Comparison of ENCODE assay signal across 21 cellular contexts in the genomic region with DNA sequence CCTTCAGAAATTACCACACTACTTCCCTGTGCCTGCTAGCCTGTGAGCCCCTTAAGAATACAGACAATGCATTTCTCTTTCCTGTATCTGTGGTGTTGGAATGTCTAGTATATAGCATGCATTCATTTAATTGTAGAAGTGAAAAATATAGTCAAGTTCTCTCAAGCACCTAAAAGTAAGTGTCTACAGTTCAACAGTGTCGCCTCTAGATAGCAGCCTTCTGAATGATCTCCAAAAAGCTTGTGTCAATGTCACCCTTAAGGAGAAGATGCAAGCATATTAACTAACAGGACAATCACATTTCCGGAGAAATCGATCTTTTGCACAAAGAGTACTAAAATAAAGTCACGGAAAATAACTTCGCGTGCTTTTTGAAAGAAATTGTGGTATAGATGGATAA. TPM values are rescaled to one million over a fixed set of nuclear protein-coding genes. Genes with fewer than 3 reads are reported as not detected.
DNase-seq lines count a peak whose midpoint lies in the region; ATAC-seq and TF ChIP-seq lines count a peak whose summit lies in the region.
"Had no signal": no experiment of that assay in that cellular context is flagged by ENCODE, and none has a peak within 500 bp of the region (broad histone marks: within the 10 kb centered on the region; RNA-seq: fewer than 3 reads in every experiment).

No MANE protein-coding gene starts in this region.

- no peak overlapping the region for H3K4me2 ChIP-seq in mammary epithelial cell (ENCODE audit: insufficient read depth, low read depth, low read length)
- no peak overlapping the region for H3K4me2 ChIP-seq in smooth muscle cell
- H3K4me2 ChIP-seq in PC-3 (ENCODE audit: low read length): no peak overlapping the region
- H3K4me2 ChIP-seq: SK-N-SH had no signal

- peak overlapping the region; percentile 0 for H3K4me3 Mint-ChIP-seq in Calu3 (ENCODE audit: low read depth, unreplicated experiment)

- H3F3A ChIP-seq in smooth muscle cell (ENCODE audit: low read depth): no peaks in the 10 kb centered on the region
- no peaks in the 10 kb centered on the region for H3F3A ChIP-seq in PC-3 (ENCODE audit: low read length, unreplicated experiment)

- H3K36me3 ChIP-seq in mammary epithelial cell (ENCODE audit: insufficient read depth, low read length): no peaks in the 10 kb centered on the region
- no peaks in the 10 kb centered on the region for H3K36me3 ChIP-seq in smooth muscle cell (ENCODE audit: low read depth)
- no peaks in the 10 kb centered on the region for H3K36me3 ChIP-seq in PC-3 (ENCODE audit: low read depth, low read length)

- no peak for TF ChIP-seq CTCF in Calu3 (IDR thresholded peaks at IDR 0.05; ENCODE audit: unreplicated experiment)
- peak; percentile 25; the same call in 1 of the 2 replicates for TF ChIP-seq CTCF in LNCaP clone FGC (IDR thresholded peaks at IDR 0.05; ENCODE audit: control insufficient read depth, extremely low read depth, insufficient read depth)
- TF ChIP-seq CTCF in mammary epithelial cell (conservative IDR thresholded peaks at IDR 0.05 in 1 of 2, IDR thresholded peaks at IDR 0.05 in 1 of 2; ENCODE audit: extremely low read depth in 1 of 2, insufficient read depth in 1 of 2, low read depth in 1 of 2, low read length in 2 of 2): no peak
- TF ChIP-seq CTCF in smooth muscle cell (IDR thresholded peaks at IDR 0.05; ENCODE audit: borderline replicate concordance, insufficient read depth, poor library complexity, severe bottlenecking): no peak
- no peak for TF ChIP-seq CTCF in PC-3 (conservative IDR thresholded peaks at IDR 0.05; ENCODE audit: low read depth, low read length)

- no peaks in the 10 kb centered on the region for H3K36me3 Mint-ChIP-seq in Calu3 (ENCODE audit: insufficient read depth, unreplicated experiment)

- no peaks in the 10 kb centered on the region for H3K9me3 ChIP-seq in mammary epithelial cell (replicated peaks; ENCODE audit: insufficient read depth, low read length)
- no peaks in the 10 kb centered on the region for H3K9me3 ChIP-seq in smooth muscle cell (replicated peaks; ENCODE audit: low read depth)
- no peaks in the 10 kb centered on the region for H3K9me3 ChIP-seq in PC-3 (ENCODE audit: low read length)
- H3K9me3 ChIP-seq: SK-N-SH had no signal

- H4K20me1 ChIP-seq in mammary epithelial cell (ENCODE audit: insufficient read depth, low read length): no peaks in the 10 kb centered on the region
- no peaks in the 10 kb centered on the region for H4K20me1 ChIP-seq in smooth muscle cell (ENCODE audit: low read depth)
- H4K20me1 ChIP-seq in PC-3 (ENCODE audit: low read length): no peaks in the 10 kb centered on the region

- POLR2A ChIA-PET in PC-3 (lab: Charles Lee; ENCODE audit: unreplicated experiment): no interaction called here

- BruUV-seq in Calu3 (replicated peaks; lab: Mats Ljungman, UMichigan): no TSS peak
- BruUV-seq in mammary epithelial cell (replicated peaks; lab: Mats Ljungman, UMichigan): no TSS peak
- no TSS peak for BruUV-seq in PC-3 (replicated peaks; lab: Mats Ljungman, UMichigan)

- dilution Hi-C loops in mammary epithelial cell (cut with HindIII; ENCODE audit: low sequenced_read_pairs): no loop called here

- peak overlapping the region; percentile 66 for H3K27ac Mint-ChIP-seq in Calu3 (ENCODE audit: unreplicated experiment)

- H2AFZ ChIP-seq in mammary epithelial cell (ENCODE audit: low read depth, low read length) (peak overlapping the region; percentile 51), smooth muscle cell (ENCODE audit: low read depth) (peak overlapping the region; percentile 8), PC-3 (ENCODE audit: low read length) (no peak overlapping the region)

- intact Hi-C loops in Calu3 (cut with micrococcal nuclease; ENCODE audit: unreplicated experiment) (loop anchor here (2.0 to 10.0 kb wide), 3 partner anchors 153 to 425 kb away; no protein-coding TSS in a partner anchor), mammary epithelial cell (cut with micrococcal nuclease) (loop anchor here (5.0 to 10.0 kb wide), 2 partner anchors 137 to 315 kb away; partner anchors contain the start of gene DSC2), PC-3 (cut with micrococcal nuclease) (loop anchor here (5.0 kb wide), 2 partner anchors 153 to 423 kb away; no protein-coding TSS in a partner anchor)

- no peak overlapping the region for H3K4me3 ChIP-seq in LNCaP clone FGC (ENCODE audit: low read depth, low read length)
- no peak overlapping the region for H3K4me3 ChIP-seq in mammary epithelial cell (replicated peaks in 1 of 3; ENCODE audit: insufficient read depth in 1 of 3, low read depth in 2 of 3, low read length in 3 of 3)
- H3K4me3 ChIP-seq in smooth muscle cell: no peak overlapping the region
- no peak overlapping the region for H3K4me3 ChIP-seq in PC-3 (ENCODE audit: low read length)

- in situ Hi-C loops in mammary epithelial cell (cut with MboI; ENCODE audit: low sequenced_read_pairs in 2 of 2): no loop called here

- WGBS in mammary epithelial cell (ENCODE audit: low coverage, missing lambda C conversion rate): 98% methylated on average over 6 of the region's 6 CpGs
- WGBS in smooth muscle cell (ENCODE audit: low lambda C conversion rate): 94% methylated on average over 6 of the region's 6 CpGs

- H3K27me3 ChIP-seq in mammary epithelial cell (ENCODE audit: insufficient read depth, low read length) (no peaks in the 10 kb centered on the region), smooth muscle cell (ENCODE audit: low read depth) (no peaks in the 10 kb centered on the region), PC-3 (ENCODE audit: low read length) (no peaks in the 10 kb centered on the region)

- ATAC-seq in HG03135 (IDR thresholded peaks at IDR 0.05; ENCODE audit: unreplicated experiment) (no peak), PC-3 (no peak)

- H3K9ac ChIP-seq in mammary epithelial cell (ENCODE audit: insufficient read depth, low read length): no peak overlapping the region
- H3K9ac ChIP-seq in smooth muscle cell (ENCODE audit: low read depth): no peak overlapping the region
- no peak overlapping the region for H3K9ac ChIP-seq in PC-3 (ENCODE audit: low read length)
- H3K9ac ChIP-seq: SK-N-SH had no signal

- peaks cover 3% of the 10 kb centered on the region for H3K9me3 Mint-ChIP-seq in Calu3 (ENCODE audit: low read depth, unreplicated experiment)

- no peaks in the 10 kb centered on the region for H3K79me2 ChIP-seq in mammary epithelial cell (ENCODE audit: insufficient read depth, low read length)
- no peaks in the 10 kb centered on the region for H3K79me2 ChIP-seq in smooth muscle cell (ENCODE audit: low read depth)
- no peaks in the 10 kb centered on the region for H3K79me2 ChIP-seq in PC-3 (ENCODE audit: low read length)

- H3K27me3 Mint-ChIP-seq in Calu3 (ENCODE audit: unreplicated experiment): no peaks in the 10 kb centered on the region

- CTCF ChIA-PET in Calu3 (lab: Charles Lee): interaction anchor here (0.5 to 0.8 kb wide), 3 partner anchors 10 to 351 kb away, joined by 3 read pairs; no protein-coding TSS in a partner anchor
- CTCF ChIA-PET in mammary epithelial cell (lab: Charles Lee; ENCODE audit: low non-redundant PET): no interaction called here
- CTCF ChIA-PET in PC-3 (lab: Charles Lee): no interaction called here

- peaks cover 30% of the 10 kb centered on the region for H3K4me1 Mint-ChIP-seq in Calu3 (ENCODE audit: low read depth, unreplicated experiment)

- H3K4me1 ChIP-seq in mammary epithelial cell (ENCODE audit: insufficient read depth, low read length) (peaks cover 3% of the 10 kb centered on the region), smooth muscle cell (ENCODE audit: low read depth) (no peaks in the 10 kb centered on the region), PC-3 (ENCODE audit: insufficient read depth, low read length) (no peaks in the 10 kb centered on the region)

- no peak overlapping the region for H3K27ac ChIP-seq in mammary epithelial cell (ENCODE audit: insufficient read depth, low read depth, low read length)
- peak overlapping the region; percentile 15 for H3K27ac ChIP-seq in smooth muscle cell (ENCODE audit: low read depth)
- no peak overlapping the region for H3K27ac ChIP-seq in PC-3 (ENCODE audit: low read length)

- H3K9me2 ChIP-seq in PC-3 (replicated peaks; ENCODE audit: low read length): no peaks in the 10 kb centered on the region
- H3K9me2 ChIP-seq: SK-N-SH had no signal

- DNase-seq in Calu3 (no peak), LNCaP clone FGC (ENCODE audit: low read depth) (no peak), mammary epithelial cell (no peak), smooth muscle cell (lab: John Stamatoyannopoulos, UW; ENCODE audit: unreplicated experiment) (no peak), PC-3 (no peak), NCI-H524 treated with DMSO at 0.1 percent for 48 hours (lab: John Stamatoyannopoulos, UW) (no peak)
- DNase-seq: DMS153, KG1, NCI-H1092, NCI-H1417 treated with DMSO at 0.1 percent for 48 hours, NCI-H1694 treated with DMSO at 0.1 percent for 48 hours, NCI-H2081, NCI-H2227 treated with DMSO at 0.1 percent for 48 hours, NCI-H69, SK-N-SH had no signal

RNA-seq across cellular contexts. Expression of gene DSG3, which starts 27.5 kb away (rescaled TPM):
- 1.2 and 1.8 TPM in 2 replicates for total RNA-seq in Calu3 (2022)
- total RNA-seq in mammary epithelial cell: 100 to 1,000 TPM; 183 to 383 TPM
- 130 TPM for polyA plus RNA-seq in mammary epithelial cell
- 139 TPM for polyA minus RNA-seq in mammary epithelial cell
- total RNA-seq in smooth muscle cell: 42.9 and 44.8 TPM in 2 replicates
- 4.9 and 10.6 TPM in 2 replicates for polyA plus RNA-seq in smooth muscle cell
- total RNA-seq in PC-3 (2014; rRNA removed): not detected in 2 replicates
- total RNA-seq: A172, H4, HT1080, NCI-H460 had no signal
- polyA plus RNA-seq: BJ had no signal

RNA-seq across cellular contexts. Expression of gene DSG4, which starts 43.5 kb away (rescaled TPM):
- total RNA-seq in Calu3 (2022) (not detected in 2 replicates), mammary epithelial cell (under 1 TPM; under 0.01 to 0.28 TPM), smooth muscle cell (0.27 and 0.94 TPM in 2 replicates), PC-3 (2014; rRNA removed) (0.04 TPM in 1 of 2 replicates, not detected in the other)
- polyA plus RNA-seq in mammary epithelial cell (0.15 TPM), smooth muscle cell (not detected in 2 replicates)
- not detected for polyA minus RNA-seq in mammary epithelial cell
- total RNA-seq: A172, H4, HT1080, NCI-H460 had no signal
- polyA plus RNA-seq: BJ, SK-N-SH had no signal

Comparison
In these comparisons a context has a peak if more than half of its experiments do, and no peak if none do; other contexts are left out.
1. RNA of gene DSG3, which starts 27.5 kb away (total RNA-seq): 183 to 383 TPM in mammary epithelial cell and 42.9 to 44.8 TPM in smooth muscle cell; 1.2 to 1.8 TPM in Calu3 and not detected in PC-3; every median in the first group is over 10 times any median in the second.